In genomic region chr4:1763550-1764080, GRCh38 we compare ENCODE assay signal across 1 cellular context.
TF ChIP-seq lines count a peak whose summit lies in the region.

No MANE protein-coding gene starts in this region.

TF ChIP-seq in IMR-90, 13 proteins besides CTCF, POLR2A, EP300 and RAD21:
- no peak for TF ChIP-seq MAFK (IDR thresholded peaks at IDR 0.05; ENCODE audit: low read depth, low read length)
- no peak for TF ChIP-seq FOS (IDR thresholded peaks at IDR 0.05; ENCODE audit: low read depth, low read length)
- no peak for TF ChIP-seq BHLHE40 (IDR thresholded peaks at IDR 0.05; ENCODE audit: low read depth, low read length)
- no peak for TF ChIP-seq SMC3 (IDR thresholded peaks at IDR 0.05; ENCODE audit: low read depth, low read length)
- TF ChIP-seq RFX5 (IDR thresholded peaks at IDR 0.05; ENCODE audit: low read depth, low read length): no peak
- no peak for TF ChIP-seq RCOR1 (IDR thresholded peaks at IDR 0.05; ENCODE audit: insufficient replicate concordance, low read length)
- no peak for TF ChIP-seq CEBPB (IDR thresholded peaks at IDR 0.05; ENCODE audit: low read depth, low read length)
- TF ChIP-seq ELK1 (IDR thresholded peaks at IDR 0.05; ENCODE audit: borderline replicate concordance, low read depth, low read length): no peak
- no peak for TF ChIP-seq CHD1 (IDR thresholded peaks at IDR 0.05; ENCODE audit: low read depth, low read length)
- no peak for TF ChIP-seq USF2 (IDR thresholded peaks at IDR 0.05; ENCODE audit: low read depth, low read length)
- no peak for TF ChIP-seq MXI1 (IDR thresholded peaks at IDR 0.05; ENCODE audit: borderline replicate concordance, low read depth, low read length)
- no peak for TF ChIP-seq MAZ (IDR thresholded peaks at IDR 0.05; ENCODE audit: borderline replicate concordance, low read depth, low read length)
- TF ChIP-seq NFE2L2 (IDR thresholded peaks at IDR 0.05; ENCODE audit: low read depth, low read length): no peak
